26 cellular contexts compared by ENCODE assay signal in the genomic region with DNA sequence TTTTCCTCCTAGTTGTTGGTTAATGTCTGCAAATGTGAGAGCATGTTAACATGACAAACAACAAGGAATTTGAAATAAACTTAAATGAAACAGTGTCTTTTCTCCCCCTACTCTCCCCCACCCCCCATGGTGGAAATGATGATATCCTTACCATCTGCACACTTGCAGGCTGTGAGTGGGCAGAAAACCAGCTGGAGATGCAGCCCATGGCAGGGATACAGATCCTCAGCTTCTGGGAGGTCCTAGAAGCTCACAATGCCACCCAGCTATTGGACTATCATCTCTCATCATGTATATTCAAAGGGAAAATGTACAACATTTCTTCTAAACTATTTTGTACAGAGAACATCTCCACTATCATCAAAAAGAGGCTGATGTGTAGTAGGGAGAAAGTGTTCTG.
"Had no signal": no experiment of that assay in that cellular context is flagged by ENCODE, and none has a peak within 500 bp of the region (broad histone marks: within the 10 kb centered on the region; RNA-seq: fewer than 3 reads in every experiment).

No MANE protein-coding gene starts in this region.

- H3K27ac Mint-ChIP-seq: endodermal cell; mesothelial cell of epicardium; naive B cell; natural killer cell treated with Interleukin-12 subunit alpha and Interleukin-12 subunit beta and Interleukin-15 and Interleukin-18, amount 100 ng/mL, for 72 hours; neural progenitor cell; progenitor cell of endocrine pancreas; stimulated activated memory B cell treated with anti-CD40 and anti-IgM and Interleukin-4, amounts not matched to agents 10 μg/mL and 1 μg/mL and 100 μg/mL, for 72 hours had no signal

- H3K4me1 ChIP-seq: gastrocnemius medialis, left lung, spleen, tibial nerve, upper lobe of left lung had no signal

- H3K9me3 ChIP-seq: gastrocnemius medialis, heart left ventricle, left lung, mucosa of descending colon, ovary, sigmoid colon, spleen, thoracic aorta, tibial nerve, upper lobe of left lung had no signal

- H3K4me2 ChIP-seq: neural progenitor cell had no signal

- H3K27me3 ChIP-seq: gastrocnemius medialis, heart left ventricle, left lung, neural progenitor cell, ovary, sigmoid colon, spleen, tibial nerve, upper lobe of left lung had no signal

- H3K4me3 Mint-ChIP-seq: endodermal cell; mesothelial cell of epicardium; naive B cell; natural killer cell treated with Interleukin-12 subunit alpha and Interleukin-12 subunit beta and Interleukin-15 and Interleukin-18, amount 100 ng/mL, for 72 hours; neural progenitor cell; stimulated activated memory B cell treated with anti-CD40 and anti-IgM and Interleukin-4, amounts not matched to agents 10 μg/mL and 1 μg/mL and 100 μg/mL, for 72 hours had no signal

- H3K9ac ChIP-seq: neural progenitor cell had no signal

- H3K36me3 Mint-ChIP-seq: mesothelial cell of epicardium; naive B cell; natural killer cell treated with Interleukin-12 subunit alpha and Interleukin-12 subunit beta and Interleukin-15 and Interleukin-18, amount 100 ng/mL, for 72 hours; neural progenitor cell; stimulated activated memory B cell treated with anti-CD40 and anti-IgM and Interleukin-4, amounts not matched to agents 10 μg/mL and 1 μg/mL and 100 μg/mL, for 72 hours had no signal

- DNase-seq: effector CD8-positive, alpha-beta T cell; endodermal cell; foreskin fibroblast; gastrocnemius medialis; heart left ventricle; hippocampal formation; left cardiac atrium; left lung; mesenchymal stem cell; mucosa of descending colon; naive B cell; ovary; sigmoid colon; spleen; stimulated activated CD4-positive, alpha-beta T cell treated with anti-CD3 and anti-CD28 coated beads, Interleukin-4, amount 100 ng/mL, for 4 hours; stimulated activated naive CD8-positive, alpha-beta T cell treated with anti-CD3 and anti-CD28 coated beads, Interleukin-15, Interleukin-2, amounts not matched to agents 100 U/mL and 50 U/mL, for 24 hours; upper lobe of left lung had no signal

- H3K4me1 Mint-ChIP-seq: naive B cell had no signal

- H3K27ac ChIP-seq: epithelial cell of prostate, gastrocnemius medialis, heart left ventricle, left lung, neural progenitor cell, ovary, spleen, thoracic aorta, tibial nerve, upper lobe of left lung had no signal

- H2AFZ ChIP-seq: neural progenitor cell had no signal

- ATAC-seq: esophagus mucosa; gastrocnemius medialis; left cardiac atrium; left lung; mucosa of descending colon; natural killer cell treated with Interleukin-12 subunit alpha and Interleukin-12 subunit beta and Interleukin-15 and Interleukin-18, amount 100 ng/mL, for 72 hours; stimulated activated memory B cell treated with anti-CD40 and anti-IgM and Interleukin-4, amounts not matched to agents 10 μg/mL and 1 μg/mL and 100 μg/mL, for 72 hours; stimulated activated naive CD8-positive, alpha-beta T cell treated with anti-CD3 and anti-CD28 coated beads, Interleukin-15, Interleukin-2, amounts not matched to agents 100 U/mL and 50 U/mL, for 24 hours had no signal

- H3K27me3 Mint-ChIP-seq: naive B cell; natural killer cell treated with Interleukin-12 subunit alpha and Interleukin-12 subunit beta and Interleukin-15 and Interleukin-18, amount 100 ng/mL, for 72 hours; progenitor cell of endocrine pancreas; stimulated activated memory B cell treated with anti-CD40 and anti-IgM and Interleukin-4, amounts not matched to agents 10 μg/mL and 1 μg/mL and 100 μg/mL, for 72 hours had no signal

- H3K4me3 ChIP-seq: gastrocnemius medialis, heart left ventricle, left lung, mucosa of descending colon, neural progenitor cell, ovary, sigmoid colon, spleen, thoracic aorta, tibial nerve, upper lobe of left lung had no signal

- H3K36me3 ChIP-seq: gastrocnemius medialis, heart left ventricle, left lung, neural progenitor cell, ovary, sigmoid colon, spleen, thoracic aorta, tibial nerve, upper lobe of left lung had no signal

- H3K9me3 Mint-ChIP-seq: endodermal cell; mesothelial cell of epicardium; naive B cell; neural progenitor cell; stimulated activated memory B cell treated with anti-CD40 and anti-IgM and Interleukin-4, amounts not matched to agents 10 μg/mL and 1 μg/mL and 100 μg/mL, for 72 hours had no signal
